In genomic region chr6:33585403-33586107, GRCh38 we compare ENCODE assay signal across 9 cellular contexts. TPM values are rescaled to one million over a fixed set of nuclear protein-coding genes. Genes with fewer than 3 reads are reported as not detected.
DNase-seq lines count a peak whose midpoint lies in the region; ATAC-seq and TF ChIP-seq lines count a peak whose summit lies in the region.
"Had no signal": no experiment of that assay in that cellular context is flagged by ENCODE, and none has a peak within 500 bp of the region (broad histone marks: within the 10 kb centered on the region; RNA-seq: fewer than 3 reads in every experiment).

No MANE protein-coding gene starts in this region.

- ATAC-seq in GM21786 (IDR thresholded peaks at IDR 0.05; ENCODE audit: unreplicated experiment) (peak; percentile 40), GM19463 (IDR thresholded peaks at IDR 0.05; ENCODE audit: unreplicated experiment) (no peak)

- no peak overlapping the region for H3K27ac ChIP-seq in cardiac muscle cell
- H3K27ac ChIP-seq: epithelial cell of prostate had no signal

- no peaks in the 10 kb centered on the region for H3K9me3 Mint-ChIP-seq in activated naive CD8-positive, alpha-beta T cell treated with anti-CD3 and anti-CD28 coated beads for 36 hours

- H3K4me1 Mint-ChIP-seq in activated naive CD8-positive, alpha-beta T cell treated with anti-CD3 and anti-CD28 coated beads for 36 hours = peaks cover 23% of the 10 kb centered on the region

- DNase-seq in DMS 273 (lab: John Stamatoyannopoulos, UW; ENCODE audit: unreplicated experiment) (peak; percentile 89), NAMALWA (ENCODE audit: low spot score) (peak; percentile 92), SW480 (ENCODE audit: low spot score) (peak; percentile 66), cardiac muscle cell (ENCODE audit: low read depth in 1 of 2, low spot score in 1 of 2) (peak; percentile 74 to 79), putamen (ENCODE audit: low spot score) (peak; percentile 55)
- DNase-seq in activated naive CD8-positive, alpha-beta T cell treated with anti-CD3 and anti-CD28 coated beads for 36 hours = peak; percentile 90

- no peaks in the 10 kb centered on the region for H3K27me3 Mint-ChIP-seq in activated naive CD8-positive, alpha-beta T cell treated with anti-CD3 and anti-CD28 coated beads for 36 hours

- no peak overlapping the region for H3K4me3 ChIP-seq in cardiac muscle cell

- H3K27ac Mint-ChIP-seq in activated naive CD8-positive, alpha-beta T cell treated with anti-CD3 and anti-CD28 coated beads for 36 hours = peak overlapping the region; percentile 89

- peak; percentile 87 for TF ChIP-seq CTCF in cardiac muscle cell (IDR thresholded peaks at IDR 0.05; ENCODE audit: low read depth, low read length)

- H3K36me3 ChIP-seq in cardiac muscle cell = no peaks in the 10 kb centered on the region

- H3K4me3 Mint-ChIP-seq in activated naive CD8-positive, alpha-beta T cell treated with anti-CD3 and anti-CD28 coated beads for 36 hours = peak overlapping the region; percentile 80

- H3K4me1 ChIP-seq in cardiac muscle cell (ENCODE audit: low read depth) = peaks cover 9% of the 10 kb centered on the region

- no peaks in the 10 kb centered on the region for H3K36me3 Mint-ChIP-seq in activated naive CD8-positive, alpha-beta T cell treated with anti-CD3 and anti-CD28 coated beads for 36 hours

- H3K9me3 ChIP-seq in cardiac muscle cell (ENCODE audit: low read depth) = no peaks in the 10 kb centered on the region

- H3K27me3 ChIP-seq in cardiac muscle cell = no peaks in the 10 kb centered on the region

RNA-seq across cellular contexts. Expression of gene BAK1, which starts 5.5 kb away (rescaled TPM):
- 10 to 100 TPM; 32.0 to 34.3 TPM for total RNA-seq in activated naive CD8-positive, alpha-beta T cell treated with anti-CD3 and anti-CD28 coated beads for 36 hours
- total RNA-seq in cardiac muscle cell = 39.0 and 60.8 TPM in 2 replicates
- polyA plus RNA-seq in cardiac muscle cell = 56.1 and 85.3 TPM in 2 replicates

RNA-seq across cellular contexts. Expression of gene ITPR3, which starts 35.6 kb away (rescaled TPM):
- 10 to 100 TPM; 35.5 to 36.6 TPM for total RNA-seq in activated naive CD8-positive, alpha-beta T cell treated with anti-CD3 and anti-CD28 coated beads for 36 hours
- 0.35 and 1.1 TPM in 2 replicates for total RNA-seq in cardiac muscle cell
- 0.13 and 0.92 TPM in 2 replicates for polyA plus RNA-seq in cardiac muscle cell

Comparison
In these comparisons a context has a peak if more than half of its experiments do, and no peak if none do; other contexts are left out.
1. RNA of gene ITPR3, which starts 35.6 kb away (total RNA-seq): 35.5 to 36.6 TPM in activated naive CD8-positive, alpha-beta T cell treated with anti-CD3 and anti-CD28 coated beads for 36 hours; 0.35 to 1.1 TPM in cardiac muscle cell; every median in the first group is over 10 times any median in the second.
2. Peak in every context shown above with its lines, with median percentiles within 50 percentile points of each other: DNase-seq.